In the genomic region with DNA sequence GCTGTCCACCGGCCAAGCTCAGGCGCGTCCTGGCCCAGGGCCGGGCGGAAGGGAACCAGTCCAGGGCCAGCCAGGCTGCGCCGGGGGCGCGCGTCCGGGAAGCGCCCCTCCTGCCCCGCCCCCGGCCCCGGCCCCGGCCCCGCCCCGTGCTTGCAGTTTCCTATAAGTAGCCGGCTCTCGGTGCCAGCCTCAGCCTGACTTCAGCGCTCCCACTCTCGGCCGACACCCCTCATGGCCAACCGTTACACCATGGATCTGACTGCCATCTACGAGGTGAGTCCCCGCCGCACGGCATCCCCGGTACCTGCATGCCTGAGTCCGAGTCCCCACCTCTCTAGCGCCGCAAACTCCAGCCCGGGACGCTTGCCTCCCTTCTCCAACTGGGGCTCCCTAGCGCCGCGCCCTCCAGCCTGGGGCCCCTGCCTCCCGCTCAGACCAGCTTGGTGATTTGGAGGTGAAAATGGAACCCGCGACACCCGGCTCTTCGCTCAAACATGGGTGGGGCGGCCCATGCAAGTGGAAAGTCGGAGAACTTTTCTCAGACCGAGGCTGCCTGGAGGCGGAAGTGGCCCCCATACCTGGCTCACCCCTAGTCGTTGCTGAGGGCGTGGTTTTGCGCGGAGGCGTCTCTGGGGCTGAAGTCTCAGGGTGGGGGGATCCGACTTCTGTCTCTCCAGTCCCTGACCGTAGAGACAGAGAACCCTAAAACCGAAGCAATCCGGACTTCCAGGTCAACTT, we compare ENCODE assay signal across 8 cellular contexts. TPM values are rescaled to one million over a fixed set of nuclear protein-coding genes. Genes with fewer than 3 reads are reported as not detected.
DNase-seq lines count a peak whose midpoint lies in the region; ATAC-seq, FAIRE-seq and TF ChIP-seq lines count a peak whose summit lies in the region.

TSS of gene ZFP36 (plus strand) at position 192 of the 738 bp plus-strand sequence. CDS start at position 250, 58 bp downstream.

- H4K5ac ChIP-seq in IMR-90 (ENCODE audit: low read depth, low read length): peak within 1 kb of the TSS; percentile 86

- no peak for TF ChIP-seq RAD21 in IMR-90 (IDR thresholded peaks at IDR 0.05; ENCODE audit: low read length)

- dilution Hi-C loops in IMR-90 (cut with HindIII; ENCODE audit: low sequenced_read_pairs, unreplicated experiment): no loop called here

- intact Hi-C loops in IMR-90 (cut with micrococcal nuclease): no loop called here

- TF ChIP-seq POLR2A in GM10847 (IDR thresholded peaks at IDR 0.05; ENCODE audit: extremely low read depth, insufficient read length): peak; percentile 100
- peak; percentile 98 for TF ChIP-seq POLR2A in IMR-90 (IDR thresholded peaks at IDR 0.05; ENCODE audit: low read depth, low read length)

- 4% methylated on average over 9 of the region's 55 CpGs; no CpG with 5 or more reads in 1 of the 2 experiments for WGBS in IMR-90 (ENCODE audit: extremely low coverage in 2 of 2, insufficient read length in 1 of 2), 2 experiments

- H3K36me3 ChIP-seq in IMR-90 (ENCODE audit: control insufficient read depth, insufficient read depth, low read length) (peaks cover 15% of the 10 kb centered on the region), SJSA1 (peaks cover 18% of the 10 kb centered on the region), neutrophil (peaks cover 25% of the 10 kb centered on the region)

- peaks cover 0 to 37% of the 10 kb centered on the region in 2 experiments; a peak in 2 of 4 replicates for H3K79me1 ChIP-seq in IMR-90 (ENCODE audit: low read depth in 1 of 2, low read length in 2 of 2)

- peak within 1 kb of the TSS; percentile 59 to 64; a peak in 3 of 4 replicates for H4K8ac ChIP-seq in IMR-90 (ENCODE audit: low read depth in 2 of 2, low read length in 2 of 2)

- peak within 1 kb of the TSS; percentile 84 for H2AFZ ChIP-seq in IMR-90 (replicated peaks; ENCODE audit: low read length, poor library complexity)

- peak within 1 kb of the TSS; percentile 82; the same call in 2 of the 3 replicates for H2BK15ac ChIP-seq in IMR-90 (ENCODE audit: low read depth, low read length)

- DNase-seq in IMR-90 (peak; percentile 83), SJSA1 (ENCODE audit: low read depth in 1 of 2, low spot score in 2 of 2) (peak; percentile 76 to 82), foreskin keratinocyte (no peak), HTR-8/SVneo (ENCODE audit: insufficient read length, low spot score) (no peak)
- DNase-seq in activated gamma-delta T cell treated with anti-CD3 and anti-CD28 coated beads, Interleukin-2, amount 50 U/mL, for 16 hours (ENCODE audit: low read depth): peak; percentile 81

- H3K4me1 ChIP-seq in IMR-90 (ENCODE audit: control insufficient read depth, insufficient read depth, low read length): peaks cover 31% of the 10 kb centered on the region
- H3K4me1 ChIP-seq in SJSA1 (replicated peaks): peaks cover 62% of the 10 kb centered on the region
- H3K4me1 ChIP-seq in foreskin keratinocyte: peaks cover 8% of the 10 kb centered on the region
- peaks cover 47 to 60% of the 10 kb centered on the region in 2 experiments for H3K4me1 ChIP-seq in neutrophil (ENCODE audit: control insufficient read depth in 1 of 2, insufficient read depth in 1 of 2, low read depth in 1 of 2, low read length in 1 of 2)

- peak within 1 kb of the TSS; percentile 68 for H3K4me3 ChIP-seq in IMR-90 (ENCODE audit: insufficient read depth, low read depth, low read length)
- peak within 1 kb of the TSS; percentile 81 for H3K4me3 ChIP-seq in SJSA1
- H3K4me3 ChIP-seq in neutrophil (ENCODE audit: low read depth in 1 of 2, low read length in 1 of 2): peak within 1 kb of the TSS; percentile 98 to 100

- peak within 1 kb of the TSS; percentile 93 for H3K9ac ChIP-seq in IMR-90 (ENCODE audit: low read depth, low read length)

- H3K9me3 ChIP-seq in IMR-90 (ENCODE audit: control insufficient read depth, insufficient read depth, low read length): no peaks in the 10 kb centered on the region
- no peaks in the 10 kb centered on the region for H3K9me3 ChIP-seq in SJSA1 (replicated peaks)
- no peaks in the 10 kb centered on the region for H3K9me3 ChIP-seq in neutrophil

- peak within 1 kb of the TSS; percentile 93 for H3K4me2 ChIP-seq in IMR-90 (ENCODE audit: low read depth, low read length)

- in situ Hi-C loops in IMR-90 (cut with MboI; ENCODE audit: low sequenced_read_pairs): no loop called here

- TSS peak; percentile 71 for BruUV-seq in IMR-90 (replicated peaks; lab: Mats Ljungman, UMichigan)

- H2AK9ac ChIP-seq in IMR-90 (replicated peaks; ENCODE audit: low read depth, low read length, poor library complexity): peak within 1 kb of the TSS; percentile 98

- peak within 1 kb of the TSS; percentile 95 for H3K4ac ChIP-seq in IMR-90 (ENCODE audit: low read depth, low read length)

- FAIRE-seq in HTR-8/SVneo (lab: Jason Lieb, UNC): no peak

- H3K27ac ChIP-seq in IMR-90 (ENCODE audit: insufficient read depth, low read length): peak within 1 kb of the TSS; percentile 92
- peak within 1 kb of the TSS; percentile 62 for H3K27ac ChIP-seq in SJSA1
- H3K27ac ChIP-seq in foreskin keratinocyte: peak within 1 kb of the TSS; percentile 97
- peak within 1 kb of the TSS; percentile 100 for H3K27ac ChIP-seq in neutrophil

- H4K20me1 ChIP-seq in IMR-90 (ENCODE audit: insufficient read depth, low read length): peaks cover 31% of the 10 kb centered on the region

- H3K56ac ChIP-seq in IMR-90 (ENCODE audit: extremely low read depth, insufficient read depth, low read length): peak within 1 kb of the TSS; percentile 47

- H2AK5ac ChIP-seq in IMR-90 (ENCODE audit: low read depth, low read length): peak within 1 kb of the TSS; percentile 91

- POLR2A ChIA-PET in IMR-90 (lab: Charles Lee; ENCODE audit: unreplicated experiment): interaction anchor here (0.6 to 1.9 kb wide), 4 partner anchors 9 to 29 kb away, joined by 3 to 14 read pairs (median 4); partner anchors contain the start of genes MED29, PAF1 and RPS16

- peak within 1 kb of the TSS; percentile 94 for H3K23ac ChIP-seq in IMR-90 (ENCODE audit: low read depth, low read length)

- H3K18ac ChIP-seq in IMR-90 (ENCODE audit: low read depth, low read length): peak within 1 kb of the TSS; percentile 94

- H3K9me1 ChIP-seq in IMR-90 (ENCODE audit: insufficient read depth, low read length): peaks cover 6% of the 10 kb centered on the region

- peak within 1 kb of the TSS; percentile 91 for H4K91ac ChIP-seq in IMR-90 (ENCODE audit: insufficient read depth, low read depth, low read length)

- peak within 1 kb of the TSS; percentile 98 for H3K14ac ChIP-seq in IMR-90 (replicated peaks; ENCODE audit: low read depth, low read length)

- CTCF ChIA-PET in IMR-90 (lab: Yijun Ruan, JAX): no interaction called here

- peak within 1 kb of the TSS; percentile 64; the same call in 1 of the 2 replicates for H2BK20ac ChIP-seq in IMR-90 (ENCODE audit: low read depth, low read length)

- ATAC-seq in IMR-90 (ENCODE audit: low read depth): peak; percentile 19
- peak; percentile 1 for ATAC-seq in foreskin keratinocyte

- H3K27me3 ChIP-seq in IMR-90 (ENCODE audit: control insufficient read depth, insufficient read depth, low read length) (no peaks in the 10 kb centered on the region), SJSA1 (replicated peaks) (no peaks in the 10 kb centered on the region), foreskin keratinocyte (no peaks in the 10 kb centered on the region), neutrophil (no peaks in the 10 kb centered on the region)

- no peak for TF ChIP-seq CTCF in IMR-90 (conservative IDR thresholded peaks at IDR 0.05; ENCODE audit: low read depth, low read length)
- TF ChIP-seq CTCF in foreskin keratinocyte (conservative IDR thresholded peaks at IDR 0.05): no peak
- peak; percentile 35 for TF ChIP-seq CTCF in neutrophil (IDR thresholded peaks at IDR 0.05)
- no peak for TF ChIP-seq CTCF in subcutaneous adipose tissue (IDR thresholded peaks at IDR 0.05; ENCODE audit: low read depth)

- H2BK5ac ChIP-seq in IMR-90 (ENCODE audit: low read depth, low read length, poor library complexity, severe bottlenecking): peak within 1 kb of the TSS; percentile 91

- H2BK120ac ChIP-seq in IMR-90 (ENCODE audit: low read depth, low read length): peak within 1 kb of the TSS; percentile 90

TF ChIP-seq in IMR-90, 13 proteins besides CTCF, POLR2A, EP300 and RAD21 (continues in another document):
- TF ChIP-seq MXI1 (IDR thresholded peaks at IDR 0.05; ENCODE audit: borderline replicate concordance, low read depth, low read length) (no peak; the same call in 1 of the 2 replicates), BHLHE40 (IDR thresholded peaks at IDR 0.05; ENCODE audit: low read depth, low read length) (peak; percentile 2; the same call in 1 of the 2 replicates), MAZ (IDR thresholded peaks at IDR 0.05; ENCODE audit: borderline replicate concordance, low read depth, low read length) (peak; percentile 75), RFX5 (IDR thresholded peaks at IDR 0.05; ENCODE audit: low read depth, low read length) (no peak), FOS (IDR thresholded peaks at IDR 0.05; ENCODE audit: low read depth, low read length) (no peak), ELK1 (IDR thresholded peaks at IDR 0.05; ENCODE audit: borderline replicate concordance, low read depth, low read length) (no peak), NFE2L2 (IDR thresholded peaks at IDR 0.05; ENCODE audit: low read depth, low read length) (peak; percentile 25; the same call in 1 of the 2 replicates)
- TF ChIP-seq, protein P1, sequence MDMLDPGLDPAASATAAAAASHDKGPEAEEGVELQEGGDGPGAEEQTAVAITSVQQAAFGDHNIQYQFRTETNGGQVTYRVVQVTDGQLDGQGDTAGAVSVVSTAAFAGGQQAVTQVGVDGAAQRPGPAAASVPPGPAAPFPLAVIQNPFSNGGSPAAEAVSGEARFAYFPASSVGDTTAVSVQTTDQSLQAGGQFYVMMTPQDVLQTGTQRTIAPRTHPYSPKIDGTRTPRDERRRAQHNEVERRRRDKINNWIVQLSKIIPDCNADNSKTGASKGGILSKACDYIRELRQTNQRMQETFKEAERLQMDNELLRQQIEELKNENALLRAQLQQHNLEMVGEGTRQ (IDR thresholded peaks at IDR 0.05; ENCODE audit: low read depth, low read length): peak; percentile 63

RNA-seq across cellular contexts. Expression of gene ZFP36, which starts in this region (rescaled TPM):
- total RNA-seq in IMR-90 (2012; rRNA removed) (1.4 and 3.1 TPM in 2 replicates), foreskin keratinocyte (35.0 and 38.1 TPM in 2 replicates), subcutaneous adipose tissue (100 to 1,000 TPM in 2 of 4 donors, 10 to 100 TPM in 2; 76.9 to 156 (median 95.5) TPM)
- polyA plus RNA-seq in IMR-90 (2012; rRNA removed) (45.0 and 50.5 TPM in 2 replicates), foreskin keratinocyte (44.5 and 56.1 TPM in 2 replicates)
- polyA plus RNA-seq in IMR-90 (2012; cell fraction: cytosol; rRNA removed): 84.7 and 235 TPM in 2 replicates
- polyA plus RNA-seq in IMR-90 (2012; cell fraction: nucleus; rRNA removed; ENCODE audit: low replicate concordance): 360 and 687 TPM in 2 replicates
- total RNA-seq in SJSA1 (2014; rRNA removed; shearing (Covaris generic)): 2.0 and 4.3 TPM in 2 replicates

Comparison
In these comparisons a context has a peak if more than half of its experiments do, and no peak if none do; other contexts are left out.
1. DNase-seq: peak in IMR-90 (single experiment), SJSA1 (2 of 2) and activated gamma-delta T cell treated with anti-CD3 and anti-CD28 coated beads, Interleukin-2, amount 50 U/mL, for 16 hours (single experiment); none in foreskin keratinocyte (0 of 2) and HTR-8/SVneo (single experiment).
2. Peak in every context shown above with its lines, with median percentiles within 50 percentile points of each other: H3K27ac ChIP-seq and H3K4me3 ChIP-seq.